In the genomic region with DNA sequence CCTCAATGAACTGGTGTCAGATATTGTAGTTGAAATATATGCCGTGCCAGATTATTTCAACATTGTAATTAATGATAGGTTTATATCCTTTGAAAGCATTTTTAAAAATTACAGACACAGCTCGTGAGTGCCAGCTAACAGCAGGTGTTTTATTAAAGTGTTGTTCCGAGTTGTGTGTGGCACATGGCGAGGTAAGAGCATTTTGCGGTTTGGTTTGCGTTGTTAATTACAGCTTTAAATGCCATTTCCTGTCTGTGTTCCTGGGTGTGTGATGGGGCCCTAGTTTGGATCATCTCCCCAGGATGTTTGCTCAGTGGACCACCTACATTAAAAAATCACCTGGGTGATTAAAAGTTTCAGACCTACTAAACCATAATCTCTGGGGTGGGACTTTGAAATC, we compare ENCODE assay signal across 16 cellular contexts.
DNase-seq lines count a peak whose midpoint lies in the region; ATAC-seq and TF ChIP-seq lines count a peak whose summit lies in the region.
"Had no signal": no experiment of that assay in that cellular context is flagged by ENCODE, and none has a peak within 500 bp of the region (broad histone marks: within the 10 kb centered on the region; RNA-seq: fewer than 3 reads in every experiment).

No MANE protein-coding gene starts in this region.

- peak; percentile 52 for DNase-seq in DMS79 (lab: John Stamatoyannopoulos, UW)
- peak; percentile 54 for DNase-seq in Jurkat, Clone E6-1 (ENCODE audit: low read depth, low spot score)
- peak; percentile 81 for DNase-seq in NCI-H69 (lab: John Stamatoyannopoulos, UW)
- no peak for DNase-seq in central memory CD8-positive, alpha-beta T cell (ENCODE audit: low spot score in 2 of 2)
- DNase-seq in activated CD8-positive, alpha-beta memory T cell treated with anti-CD3 and anti-CD28 coated beads, Interleukin-2, amount 50 U/mL, for 4 hours: no peak
- no peak for DNase-seq in effector CD8-positive, alpha-beta T cell (lab: John Stamatoyannopoulos, UW)
- no peak for DNase-seq in NCI-H1048 (lab: John Stamatoyannopoulos, UW)
- no peak for DNase-seq in mucosa of descending colon
- DNase-seq: activated CD4-positive, CD25-positive, alpha-beta regulatory T cell treated with anti-CD3 and anti-CD28 coated beads, Interleukin-2, amount 50 U/mL, for 72 hours; amygdala; caudate nucleus; gastrocnemius medialis; GF-D8; left colon; substantia nigra had no signal

- no peak for TF ChIP-seq CTCF in mucosa of descending colon (IDR thresholded peaks at IDR 0.05)

- no peaks in the 10 kb centered on the region for H3K9me3 ChIP-seq in mucosa of descending colon
- H3K9me3 ChIP-seq: gastrocnemius medialis had no signal

- H3K27ac Mint-ChIP-seq in central memory CD8-positive, alpha-beta T cell (ENCODE audit: low read depth): no peak overlapping the region

- intact Hi-C loops in mucosa of descending colon (cut with DNase I, micrococcal nuclease): no loop called here

- H3K4me1 Mint-ChIP-seq in central memory CD8-positive, alpha-beta T cell: peaks cover 63% of the 10 kb centered on the region

- H3K36me3 ChIP-seq in mucosa of descending colon (ENCODE audit: low read depth): no peaks in the 10 kb centered on the region
- H3K36me3 ChIP-seq: gastrocnemius medialis had no signal

- H3K4me1 ChIP-seq in mucosa of descending colon (ENCODE audit: low read depth): peaks cover 4% of the 10 kb centered on the region

- no peak overlapping the region for H3K4me3 Mint-ChIP-seq in central memory CD8-positive, alpha-beta T cell
- H3K4me3 Mint-ChIP-seq: B cell had no signal

- peak; percentile 49 for ATAC-seq in central memory CD8-positive, alpha-beta T cell (replicated peaks; ENCODE audit: extremely low read depth, poor library complexity, severe bottlenecking)
- ATAC-seq in mucosa of descending colon: no peak
- ATAC-seq: gastrocnemius medialis, left colon had no signal

- H3K4me3 ChIP-seq in Jurkat, Clone E6-1 (ENCODE audit: low read length): no peak overlapping the region
- no peak overlapping the region for H3K4me3 ChIP-seq in mucosa of descending colon
- H3K4me3 ChIP-seq: gastrocnemius medialis had no signal

- peaks cover 17% of the 10 kb centered on the region for H3K36me3 Mint-ChIP-seq in central memory CD8-positive, alpha-beta T cell (ENCODE audit: insufficient read depth)

- no peaks in the 10 kb centered on the region for H3K27me3 Mint-ChIP-seq in central memory CD8-positive, alpha-beta T cell
- H3K27me3 Mint-ChIP-seq: B cell had no signal

- no peaks in the 10 kb centered on the region for H3K9me3 Mint-ChIP-seq in central memory CD8-positive, alpha-beta T cell

Comparison
In these comparisons a context has a peak if more than half of its experiments do, and no peak if none do; other contexts are left out.
1. DNase-seq: peak in DMS79 (single experiment), Jurkat, Clone E6-1 (single experiment) and NCI-H69 (single experiment); none in central memory CD8-positive, alpha-beta T cell (0 of 2), activated CD8-positive, alpha-beta memory T cell treated with anti-CD3 and anti-CD28 coated beads, Interleukin-2, amount 50 U/mL, for 4 hours (single experiment), effector CD8-positive, alpha-beta T cell (single experiment), NCI-H1048 (single experiment) and mucosa of descending colon (0 of 3).